Comparison of ENCODE assay signal across 8 cellular contexts in genomic region chr2:289362-290089, GRCh38. TPM values are rescaled to one million over a fixed set of nuclear protein-coding genes. Genes with fewer than 3 reads are reported as not detected.
A peak's percentile ranks its signal among the peaks of the same experiment; 100 is the strongest.
DNase-seq lines count a peak whose midpoint lies in the region; ATAC-seq and TF ChIP-seq lines count a peak whose summit lies in the region.

No MANE protein-coding gene starts in this region.

- no peak for TF ChIP-seq EP300 in sigmoid colon (IDR thresholded peaks at IDR 0.05)

- H4K20me1 ChIP-seq in hepatocyte (ENCODE audit: insufficient read depth, poor library complexity, severe bottlenecking) = peaks cover 16% of the 10 kb centered on the region

- H3K4me3 Mint-ChIP-seq in activated CD8-positive, alpha-beta memory T cell treated with anti-CD3 and anti-CD28 coated beads, Interleukin-2, amount 10 ng/mL, durations not matched to agents 7 days and 5 days = peak overlapping the region; percentile 28
- H3K4me3 Mint-ChIP-seq in activated naive CD8-positive, alpha-beta T cell = peak overlapping the region; percentile 81

- H3K79me2 ChIP-seq in hepatocyte = no peaks in the 10 kb centered on the region

- peak overlapping the region; percentile 52 for H2AFZ ChIP-seq in hepatocyte

- H3K27me3 ChIP-seq in hepatocyte (peaks cover 61% of the 10 kb centered on the region), sigmoid colon (peaks cover 16 to 58% (median 29%) of the 10 kb centered on the region in 3 donors)

- 2% methylated on average over 47 of the region's 60 CpGs for WGBS in hepatocyte (ENCODE audit: low lambda C conversion rate, missing lambda C conversion rate)
- WGBS in sigmoid colon, 2 donors = 1% methylated on average over 60 of the region's 60 CpGs

- TF ChIP-seq CTCF in hepatocyte (IDR thresholded peaks at IDR 0.05; ENCODE audit: poor library complexity) (no peak), sigmoid colon (IDR thresholded peaks at IDR 0.05) (no peak)

- H3K4me2 ChIP-seq in hepatocyte = peak overlapping the region; percentile 91

- H3K36me3 ChIP-seq in hepatocyte (replicated peaks; ENCODE audit: insufficient read depth, low read depth) (no peaks in the 10 kb centered on the region), sigmoid colon (no peaks in the 10 kb centered on the region)

- peak; percentile 48 for ATAC-seq in activated CD8-positive, alpha-beta memory T cell treated with anti-CD3 and anti-CD28 coated beads, Interleukin-2, amount 10 ng/mL, durations not matched to agents 7 days and 5 days

- H3K9me3 ChIP-seq in hepatocyte (ENCODE audit: low read depth) (no peaks in the 10 kb centered on the region), sigmoid colon (no peaks in the 10 kb centered on the region)

- peaks cover 7% of the 10 kb centered on the region for H3K4me1 Mint-ChIP-seq in activated CD8-positive, alpha-beta memory T cell treated with anti-CD3 and anti-CD28 coated beads, Interleukin-2, amount 10 ng/mL, durations not matched to agents 7 days and 5 days
- peaks cover 7% of the 10 kb centered on the region for H3K4me1 Mint-ChIP-seq in activated naive CD8-positive, alpha-beta T cell (ENCODE audit: low read depth)

- H3K27me3 Mint-ChIP-seq in activated CD8-positive, alpha-beta memory T cell treated with anti-CD3 and anti-CD28 coated beads, Interleukin-2, amount 10 ng/mL, durations not matched to agents 7 days and 5 days = peaks cover 56% of the 10 kb centered on the region
- peaks cover 12% of the 10 kb centered on the region for H3K27me3 Mint-ChIP-seq in activated naive CD8-positive, alpha-beta T cell

- no peaks in the 10 kb centered on the region for H3K9me3 Mint-ChIP-seq in activated CD8-positive, alpha-beta memory T cell treated with anti-CD3 and anti-CD28 coated beads, Interleukin-2, amount 10 ng/mL, durations not matched to agents 7 days and 5 days (ENCODE audit: low read depth)
- no peaks in the 10 kb centered on the region for H3K9me3 Mint-ChIP-seq in activated naive CD8-positive, alpha-beta T cell (ENCODE audit: low read depth)

- peaks cover 9% of the 10 kb centered on the region for H3K4me1 ChIP-seq in hepatocyte (ENCODE audit: insufficient read depth)
- H3K4me1 ChIP-seq in sigmoid colon = peaks cover 0 to 34% (median 32%) of the 10 kb centered on the region in 4 donors

- H3K27ac ChIP-seq in hepatocyte (no peak overlapping the region), sigmoid colon (no peak overlapping the region)

- TF ChIP-seq POLR2A in sigmoid colon (IDR thresholded peaks at IDR 0.05) = no peak

- H3K36me3 Mint-ChIP-seq in activated CD8-positive, alpha-beta memory T cell treated with anti-CD3 and anti-CD28 coated beads, Interleukin-2, amount 10 ng/mL, durations not matched to agents 7 days and 5 days = no peaks in the 10 kb centered on the region
- no peaks in the 10 kb centered on the region for H3K36me3 Mint-ChIP-seq in activated naive CD8-positive, alpha-beta T cell

- H3K9me2 ChIP-seq in hepatocyte (replicated peaks; ENCODE audit: insufficient read depth) = no peaks in the 10 kb centered on the region

- CTCF ChIA-PET in activated CD8-positive, alpha-beta memory T cell treated with anti-CD3 and anti-CD28 coated beads, Interleukin-2, amount 10 ng/mL, durations not matched to agents 7 days and 5 days (lab: Charles Lee) = interaction anchor here (1.0 to 1.7 kb wide), 6 partner anchors 44 to 272 kb away, joined by 3 to 10 read pairs (median 4); no protein-coding TSS in a partner anchor

- H3K27ac Mint-ChIP-seq in activated CD8-positive, alpha-beta memory T cell treated with anti-CD3 and anti-CD28 coated beads, Interleukin-2, amount 10 ng/mL, durations not matched to agents 7 days and 5 days = no peak overlapping the region
- H3K27ac Mint-ChIP-seq in activated naive CD8-positive, alpha-beta T cell = no peak overlapping the region

- H3K4me3 ChIP-seq in hepatocyte (peak overlapping the region; percentile 38), sigmoid colon (peak overlapping the region; percentile 11 to 53 (median 46))

- no peak for DNase-seq in activated CD8-positive, alpha-beta memory T cell treated with anti-CD3 and anti-CD28 coated beads, Interleukin-2, amount 10 ng/mL, durations not matched to agents 7 days and 5 days
- no peak for DNase-seq in activated CD8-positive, alpha-beta memory T cell treated with anti-CD3 and anti-CD28 coated beads for 24 hours
- DNase-seq in hepatocyte (ENCODE audit: low spot score) (peak; percentile 23), sigmoid colon (no peak), AG08395 (ENCODE audit: low spot score) (no peak), germinal center (ENCODE audit: low spot score) (no peak)
- DNase-seq in stimulated activated CD4-positive, alpha-beta T cell treated with anti-CD3 and anti-CD28 coated beads, Interleukin-4, amount 100 ng/mL, for 4 hours = no peak

- intact Hi-C loops in sigmoid colon (cut with DNase I) = loop anchor here (5.0 kb wide), 1 partner anchor 42 kb away; no protein-coding TSS in a partner anchor

RNA-seq across cellular contexts. Expression of gene ALKAL2, which starts 1.6 kb away (rescaled TPM):
- total RNA-seq in activated CD8-positive, alpha-beta memory T cell treated with anti-CD3 and anti-CD28 coated beads, Interleukin-2, amount 10 ng/mL, durations not matched to agents 7 days and 5 days = not detected
- total RNA-seq in hepatocyte = 2.9 and 9.0 TPM in 2 replicates
- polyA plus RNA-seq in hepatocyte = 27.5 and 30.4 TPM in 2 replicates
- 1 to 10 TPM in 3 of 4 donors, under 1 TPM in 1; 0.33 to 7.2 (median 2.6) TPM for total RNA-seq in sigmoid colon
- 1 to 10 TPM; 2.0 to 8.4 (median 5.8) TPM for polyA plus RNA-seq in sigmoid colon

RNA-seq across cellular contexts. Expression of gene ACP1, which starts 24.8 kb away (rescaled TPM):
- 100 to 1,000 TPM in 1 of 2 experiments, 10 to 100 TPM in 1; 95.2 to 113 TPM for total RNA-seq in activated CD8-positive, alpha-beta memory T cell treated with anti-CD3 and anti-CD28 coated beads, Interleukin-2, amount 10 ng/mL, durations not matched to agents 7 days and 5 days
- total RNA-seq in hepatocyte (175 and 203 TPM in 2 replicates), sigmoid colon (10 to 100 TPM; 62.6 to 86.9 (median 82.4) TPM)
- polyA plus RNA-seq in hepatocyte (193 and 194 TPM in 2 replicates), sigmoid colon (100 to 1,000 TPM in 2 of 3 donors, 10 to 100 TPM in 1; 85.7 to 162 (median 101) TPM)

RNA-seq across cellular contexts. Expression of gene SH3YL1, which starts 25.7 kb away (rescaled TPM):
- 10 to 100 TPM; 14.5 to 17.9 TPM for total RNA-seq in activated CD8-positive, alpha-beta memory T cell treated with anti-CD3 and anti-CD28 coated beads, Interleukin-2, amount 10 ng/mL, durations not matched to agents 7 days and 5 days
- total RNA-seq in hepatocyte (98.3 and 99.8 TPM in 2 replicates), sigmoid colon (10 to 100 TPM; 17.4 to 33.5 (median 25.7) TPM)
- polyA plus RNA-seq in hepatocyte (36.3 and 42.7 TPM in 2 replicates), sigmoid colon (100 to 1,000 TPM in 1 of 3 donors, 10 to 100 TPM in 2; 62.3 to 119 (median 99.7) TPM)
